Comparison of ENCODE assay signal across 13 cellular contexts in genomic region chr10:124566222-124566888, GRCh38.
DNase-seq lines count a peak whose midpoint lies in the region; ATAC-seq and TF ChIP-seq lines count a peak whose summit lies in the region.
"Had no signal": no experiment of that assay in that cellular context is flagged by ENCODE, and none has a peak within 500 bp of the region (broad histone marks: within the 10 kb centered on the region; RNA-seq: fewer than 3 reads in every experiment).

No MANE protein-coding gene starts in this region.

- no peak for TF ChIP-seq EP300 in sigmoid colon (IDR thresholded peaks at IDR 0.05)

- H3K36me3 ChIP-seq in lower lobe of right lung (no peaks in the 10 kb centered on the region), sigmoid colon (no peaks in the 10 kb centered on the region)

- WGBS in sigmoid colon, 2 donors: 88 to 91% methylated on average over 9 of the region's 9 CpGs

- peaks cover 4% of the 10 kb centered on the region for H3K9me3 Mint-ChIP-seq in activated naive CD8-positive, alpha-beta T cell treated with anti-CD3 and anti-CD28 coated beads, Interleukin-2, amount 50 U/mL, for 24 hours
- no peaks in the 10 kb centered on the region for H3K9me3 Mint-ChIP-seq in endothelial cell (ENCODE audit: unreplicated experiment)
- H3K9me3 Mint-ChIP-seq: CD4-positive, alpha-beta T cell had no signal

- ATAC-seq in left cardiac atrium: no peak
- no peak for ATAC-seq in lower lobe of right lung
- ATAC-seq in activated naive CD8-positive, alpha-beta T cell treated with anti-CD3 and anti-CD28 coated beads, Interleukin-2, amount 50 U/mL, for 24 hours: no peak

- H3K4me3 ChIP-seq in lower lobe of right lung (no peak overlapping the region), sigmoid colon (no peak overlapping the region)

- no peak overlapping the region for H3K4me3 Mint-ChIP-seq in activated naive CD8-positive, alpha-beta T cell treated with anti-CD3 and anti-CD28 coated beads, Interleukin-2, amount 50 U/mL, for 24 hours
- H3K4me3 Mint-ChIP-seq in endothelial cell (ENCODE audit: unreplicated experiment): no peak overlapping the region
- H3K4me3 Mint-ChIP-seq: CD4-positive, alpha-beta T cell had no signal

- H3K27me3 ChIP-seq in lower lobe of right lung (ENCODE audit: low read depth) (no peaks in the 10 kb centered on the region), sigmoid colon (no peaks in the 10 kb centered on the region)

- no peaks in the 10 kb centered on the region for H3K9me3 ChIP-seq in lower lobe of right lung
- no peaks in the 10 kb centered on the region for H3K9me3 ChIP-seq in sigmoid colon

- H3K4me1 ChIP-seq in lower lobe of right lung (no peaks in the 10 kb centered on the region), sigmoid colon (peaks cover 0 to under 1% (median 0%) of the 10 kb centered on the region in 4 donors)

- H3K27ac Mint-ChIP-seq in activated naive CD8-positive, alpha-beta T cell treated with anti-CD3 and anti-CD28 coated beads, Interleukin-2, amount 50 U/mL, for 24 hours: no peak overlapping the region
- no peak overlapping the region for H3K27ac Mint-ChIP-seq in endothelial cell (ENCODE audit: unreplicated experiment)
- H3K27ac Mint-ChIP-seq: CD4-positive, alpha-beta T cell had no signal

- DNase-seq in left cardiac atrium: peak; percentile 14
- no peak for DNase-seq in cardiac septum (ENCODE audit: low spot score)
- DNase-seq in lower lobe of right lung: peak; percentile 20
- peak; percentile 51 for DNase-seq in sigmoid colon
- DNase-seq in iPS-NIHi7 (ENCODE audit: extremely low spot score): no peak
- no peak for DNase-seq in activated naive CD8-positive, alpha-beta T cell treated with anti-CD3 and anti-CD28 coated beads, Interleukin-2, amount 50 U/mL, for 24 hours
- no peak for DNase-seq in endothelial cell (ENCODE audit: low spot score)
- DNase-seq in AG08396 (ENCODE audit: low spot score): no peak
- DNase-seq: CD4-positive, alpha-beta T cell; GF-D8; MM.1S; NCI-H1105; NCI-H2171 had no signal

- no peaks in the 10 kb centered on the region for H3K27me3 Mint-ChIP-seq in activated naive CD8-positive, alpha-beta T cell treated with anti-CD3 and anti-CD28 coated beads, Interleukin-2, amount 50 U/mL, for 24 hours
- H3K27me3 Mint-ChIP-seq in endothelial cell (ENCODE audit: unreplicated experiment): peaks cover 4% of the 10 kb centered on the region
- H3K27me3 Mint-ChIP-seq: CD4-positive, alpha-beta T cell had no signal

- H3K36me3 Mint-ChIP-seq in activated naive CD8-positive, alpha-beta T cell treated with anti-CD3 and anti-CD28 coated beads, Interleukin-2, amount 50 U/mL, for 24 hours (ENCODE audit: low read depth): peaks cover 3% of the 10 kb centered on the region
- no peaks in the 10 kb centered on the region for H3K36me3 Mint-ChIP-seq in endothelial cell (ENCODE audit: low read depth, unreplicated experiment)

- H3K4me1 Mint-ChIP-seq in activated naive CD8-positive, alpha-beta T cell treated with anti-CD3 and anti-CD28 coated beads, Interleukin-2, amount 50 U/mL, for 24 hours: no peaks in the 10 kb centered on the region
- H3K4me1 Mint-ChIP-seq in endothelial cell (ENCODE audit: unreplicated experiment): no peaks in the 10 kb centered on the region

- H3K27ac ChIP-seq in lower lobe of right lung (no peak overlapping the region), sigmoid colon (no peak overlapping the region)

- no peak for TF ChIP-seq POLR2A in sigmoid colon (IDR thresholded peaks at IDR 0.05)

- intact Hi-C loops in left cardiac atrium (cut with DNase I): loop anchor here in 1 of 2 donors (5.0 kb wide), 1 partner anchor 56 kb away; no protein-coding TSS in a partner anchor
- intact Hi-C loops in cardiac septum (cut with DNase I): no loop called here
- intact Hi-C loops in lower lobe of right lung (cut with DNase I): no loop called here
- intact Hi-C loops in sigmoid colon (cut with DNase I): no loop called here

- TF ChIP-seq CTCF in lower lobe of right lung (IDR thresholded peaks at IDR 0.05): no peak
- TF ChIP-seq CTCF in sigmoid colon (IDR thresholded peaks at IDR 0.05): no peak
- TF ChIP-seq CTCF in endothelial cell (IDR thresholded peaks at IDR 0.05; ENCODE audit: unreplicated experiment): no peak

Comparison
In these comparisons a context has a peak if more than half of its experiments do, and no peak if none do; other contexts are left out.
1. DNase-seq: peak in left cardiac atrium (single experiment), lower lobe of right lung (single experiment) and sigmoid colon (single experiment); none in cardiac septum (single experiment), iPS-NIHi7 (single experiment), activated naive CD8-positive, alpha-beta T cell treated with anti-CD3 and anti-CD28 coated beads, Interleukin-2, amount 50 U/mL, for 24 hours (single experiment), endothelial cell (single experiment) and AG08396 (single experiment).